1 cellular context compared by ENCODE assay signal in the genomic region with DNA sequence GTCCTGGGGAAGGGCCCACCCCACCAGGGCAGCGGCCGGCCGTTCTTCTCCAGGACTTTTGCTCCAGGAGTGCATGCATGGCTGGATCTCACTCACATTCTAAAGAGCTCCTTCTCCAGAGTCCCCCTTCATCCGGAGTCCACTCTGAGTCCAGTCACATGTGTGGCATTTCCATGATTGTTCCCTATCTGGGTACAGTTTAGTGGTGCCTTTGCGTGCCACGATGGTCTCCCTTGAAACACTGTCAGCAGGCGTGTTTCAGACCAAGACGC.
TF ChIP-seq lines count a peak whose summit lies in the region.

No MANE protein-coding gene starts in this region.

TF ChIP-seq in HepG2, 621 proteins besides CTCF, POLR2A, EP300 and RAD21:
- TF ChIP-seq, protein P1, sequence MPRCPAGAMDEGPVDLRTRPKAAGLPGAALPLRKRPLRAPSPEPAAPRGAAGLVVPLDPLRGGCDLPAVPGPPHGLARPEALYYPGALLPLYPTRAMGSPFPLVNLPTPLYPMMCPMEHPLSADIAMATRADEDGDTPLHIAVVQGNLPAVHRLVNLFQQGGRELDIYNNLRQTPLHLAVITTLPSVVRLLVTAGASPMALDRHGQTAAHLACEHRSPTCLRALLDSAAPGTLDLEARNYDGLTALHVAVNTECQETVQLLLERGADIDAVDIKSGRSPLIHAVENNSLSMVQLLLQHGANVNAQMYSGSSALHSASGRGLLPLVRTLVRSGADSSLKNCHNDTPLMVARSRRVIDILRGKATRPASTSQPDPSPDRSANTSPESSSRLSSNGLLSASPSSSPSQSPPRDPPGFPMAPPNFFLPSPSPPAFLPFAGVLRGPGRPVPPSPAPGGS (CRISPR knock-in tag; IDR thresholded peaks at IDR 0.05): no peak
- TF ChIP-seq ZNF274 (CRISPR knock-in tag; IDR thresholded peaks at IDR 0.05): 0 out of 2 replicates have a peak, but pooled peaks have one; percentile 50
